ENCODE assay signal across 1 cellular context in genomic region chr10:132876967-132877366, GRCh38.
TF ChIP-seq lines count a peak whose summit lies in the region.

No MANE protein-coding gene starts in this region.

TF ChIP-seq in WTC11, 78 proteins besides CTCF, POLR2A, EP300 and RAD21 (continued from another document):
- no peak for TF ChIP-seq ZNF425 (CRISPR knock-in tag; conservative IDR thresholded peaks at IDR 0.05)
- TF ChIP-seq, protein P1, sequence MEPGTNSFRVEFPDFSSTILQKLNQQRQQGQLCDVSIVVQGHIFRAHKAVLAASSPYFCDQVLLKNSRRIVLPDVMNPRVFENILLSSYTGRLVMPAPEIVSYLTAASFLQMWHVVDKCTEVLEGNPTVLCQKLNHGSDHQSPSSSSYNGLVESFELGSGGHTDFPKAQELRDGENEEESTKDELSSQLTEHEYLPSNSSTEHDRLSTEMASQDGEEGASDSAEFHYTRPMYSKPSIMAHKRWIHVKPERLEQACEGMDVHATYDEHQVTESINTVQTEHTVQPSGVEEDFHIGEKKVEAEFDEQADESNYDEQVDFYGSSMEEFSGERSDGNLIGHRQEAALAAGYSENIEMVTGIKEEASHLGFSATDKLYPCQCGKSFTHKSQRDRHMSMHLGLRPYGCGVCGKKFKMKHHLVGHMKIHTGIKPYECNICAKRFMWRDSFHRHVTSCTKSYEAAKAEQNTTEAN (CRISPR knock-in tag; IDR thresholded peaks at IDR 0.05), result no peak
- TF ChIP-seq CDX4 (CRISPR knock-in tag; IDR thresholded peaks at IDR 0.05; ENCODE audit: borderline replicate concordance), result no peak
- no peak for TF ChIP-seq ZNF317 (CRISPR knock-in tag; IDR thresholded peaks at IDR 0.05; ENCODE audit: borderline replicate concordance, low read depth)
- no peak for TF ChIP-seq ZNF219 (CRISPR knock-in tag; IDR thresholded peaks at IDR 0.05; ENCODE audit: borderline replicate concordance)
- no peak for TF ChIP-seq ZNF263 (CRISPR knock-in tag; IDR thresholded peaks at IDR 0.05; ENCODE audit: low read depth)
- TF ChIP-seq SP1 (CRISPR knock-in tag; conservative IDR thresholded peaks at IDR 0.05), result no peak
- no peak for TF ChIP-seq SOX15 (CRISPR knock-in tag; IDR thresholded peaks at IDR 0.05)
- no peak for TF ChIP-seq ATF3 (CRISPR knock-in tag; conservative IDR thresholded peaks at IDR 0.05)
TF ChIP-seq in WTC11: peak in this region for 0.
